15 cellular contexts compared by ENCODE assay signal in genomic region chr14:104998801-104999200, GRCh38. TPM values are rescaled to one million over a fixed set of nuclear protein-coding genes. Genes with fewer than 3 reads are reported as not detected.
A peak's percentile ranks its signal among the peaks of the same experiment; 100 is the strongest.
DNase-seq lines count a peak whose midpoint lies in the region; ATAC-seq and TF ChIP-seq lines count a peak whose summit lies in the region.
"Had no signal": no experiment of that assay in that cellular context is flagged by ENCODE, and none has a peak within 500 bp of the region (broad histone marks: within the 10 kb centered on the region; RNA-seq: fewer than 3 reads in every experiment).

No MANE protein-coding gene starts in this region.

- no peaks in the 10 kb centered on the region for H3K79me2 ChIP-seq in mammary epithelial cell (ENCODE audit: insufficient read depth, low read length)

- H3K4me1 Mint-ChIP-seq in glutamatergic neuron (ENCODE audit: low read depth, unreplicated experiment) (peaks cover 1% of the 10 kb centered on the region), T-cell (no peaks in the 10 kb centered on the region)

- H3K9ac ChIP-seq in mammary epithelial cell (ENCODE audit: insufficient read depth, low read length): no peak overlapping the region
- H3K9ac ChIP-seq: BLaER1 treated with 17β-estradiol and CSF1 and Interleukin-3, amounts not matched to agents 10 nM and 100 nM had no signal

- no peaks in the 10 kb centered on the region for H3K4me1 ChIP-seq in mammary epithelial cell (ENCODE audit: insufficient read depth, low read length)

- 96% methylated on average over 5 of the region's 5 CpGs for WGBS in mammary epithelial cell (ENCODE audit: low coverage, missing lambda C conversion rate)

- CTCF ChIA-PET in mammary epithelial cell (lab: Charles Lee; ENCODE audit: low non-redundant PET) (no interaction called here), T-cell (lab: Charles Lee) (interaction anchor here in 1 of 2 donors (0.5 kb wide), 1 partner anchor 14 kb away, joined by 3 read pairs; no protein-coding TSS in a partner anchor)

- intact Hi-C loops in mammary epithelial cell (cut with micrococcal nuclease): no loop called here

- no TSS peak for BruUV-seq in mammary epithelial cell (replicated peaks; lab: Mats Ljungman, UMichigan)

- H3K9me3 Mint-ChIP-seq in glutamatergic neuron (ENCODE audit: unreplicated experiment) (peaks cover 5% of the 10 kb centered on the region), T-cell (no peaks in the 10 kb centered on the region)
- H3K9me3 Mint-ChIP-seq: IgD-negative memory B cell had no signal

- no peaks in the 10 kb centered on the region for H4K20me1 ChIP-seq in mammary epithelial cell (ENCODE audit: insufficient read depth, low read length)

- H3K27me3 ChIP-seq in mammary epithelial cell (ENCODE audit: insufficient read depth, low read length): no peaks in the 10 kb centered on the region
- H3K27me3 ChIP-seq: BLaER1 treated with 17β-estradiol and CSF1 and Interleukin-3, amounts not matched to agents 10 nM and 100 nM had no signal

- TF ChIP-seq CTCF in glutamatergic neuron (IDR thresholded peaks at IDR 0.05; ENCODE audit: partially characterized antibody, unreplicated experiment): no peak
- no peak for TF ChIP-seq CTCF in mammary epithelial cell (conservative IDR thresholded peaks at IDR 0.05 in 1 of 2, IDR thresholded peaks at IDR 0.05 in 1 of 2; ENCODE audit: extremely low read depth in 1 of 2, insufficient read depth in 1 of 2, low read depth in 1 of 2, low read length in 2 of 2)

- no peak overlapping the region for H3K27ac ChIP-seq in mammary epithelial cell (ENCODE audit: insufficient read depth, low read depth, low read length)
- H3K27ac ChIP-seq: BLaER1 treated with 17β-estradiol and CSF1 and Interleukin-3, amounts not matched to agents 10 nM and 100 nM had no signal

- peaks cover 4% of the 10 kb centered on the region for H3K36me3 Mint-ChIP-seq in glutamatergic neuron (ENCODE audit: unreplicated experiment)
- H3K36me3 Mint-ChIP-seq in T-cell: no peaks in the 10 kb centered on the region

- in situ Hi-C loops in mammary epithelial cell (cut with MboI; ENCODE audit: low sequenced_read_pairs in 2 of 2): no loop called here

- DNase-seq in NCI-H2029 (lab: John Stamatoyannopoulos, UW) (peak; percentile 21), NCI-H2029 treated with DMSO at 0.1 percent for 48 hours (lab: John Stamatoyannopoulos, UW) (no peak), NCI-H1105 treated with DMSO at 0.1 percent for 48 hours (lab: John Stamatoyannopoulos, UW) (peak; percentile 95), NCI-H345 treated with DMSO at 0.1 percent for 48 hours (lab: John Stamatoyannopoulos, UW; ENCODE audit: unreplicated experiment) (peak; percentile 82), glutamatergic neuron (no peak), mammary epithelial cell (no peak), T-cell (no peak)
- DNase-seq: 8988T, DMS153, HCEC 1CT, NCI-H187, T-helper 1 cell had no signal

- ATAC-seq in GM18502 (IDR thresholded peaks at IDR 0.05; ENCODE audit: poor library complexity, unreplicated experiment) (no peak), T-cell (replicated peaks in 1 of 4) (no peak)

- no peak overlapping the region for H2AFZ ChIP-seq in mammary epithelial cell (ENCODE audit: low read depth, low read length)

- no peak overlapping the region for H3K4me3 ChIP-seq in mammary epithelial cell (replicated peaks in 1 of 3; ENCODE audit: insufficient read depth in 1 of 3, low read depth in 2 of 3, low read length in 3 of 3)
- H3K4me3 ChIP-seq: BLaER1 treated with 17β-estradiol and CSF1 and Interleukin-3, amounts not matched to agents 10 nM and 100 nM had no signal

- H3K36me3 ChIP-seq in mammary epithelial cell (ENCODE audit: insufficient read depth, low read length): no peaks in the 10 kb centered on the region

- H3K4me3 Mint-ChIP-seq in glutamatergic neuron (ENCODE audit: unreplicated experiment): no peak overlapping the region
- no peak overlapping the region for H3K4me3 Mint-ChIP-seq in T-cell
- H3K4me3 Mint-ChIP-seq: IgD-negative memory B cell had no signal

- no peak overlapping the region for H3K4me2 ChIP-seq in mammary epithelial cell (ENCODE audit: insufficient read depth, low read depth, low read length)
- H3K4me2 ChIP-seq: BLaER1 treated with 17β-estradiol and CSF1 and Interleukin-3, amounts not matched to agents 10 nM and 100 nM had no signal

- H3K27ac Mint-ChIP-seq in glutamatergic neuron (ENCODE audit: unreplicated experiment) (peak overlapping the region; percentile 29), T-cell (no peak overlapping the region)
- H3K27ac Mint-ChIP-seq: IgD-negative memory B cell had no signal

- peaks cover 7% of the 10 kb centered on the region for H3K27me3 Mint-ChIP-seq in glutamatergic neuron (ENCODE audit: unreplicated experiment)
- H3K27me3 Mint-ChIP-seq in T-cell: no peaks in the 10 kb centered on the region
- H3K27me3 Mint-ChIP-seq: IgD-negative memory B cell had no signal

- POLR2A ChIA-PET in T-cell (lab: Charles Lee): interaction anchor here in 1 of 2 donors (0.9 kb wide), 1 partner anchor 12 kb away, joined by 3 read pairs; no protein-coding TSS in a partner anchor

- no peaks in the 10 kb centered on the region for H3K9me3 ChIP-seq in mammary epithelial cell (replicated peaks; ENCODE audit: insufficient read depth, low read length)

- dilution Hi-C loops in mammary epithelial cell (cut with HindIII; ENCODE audit: low sequenced_read_pairs): no loop called here

RNA-seq across cellular contexts. Expression of gene CLBA1, which starts 13.2 kb away (rescaled TPM):
- 5.9 TPM for total RNA-seq in glutamatergic neuron (ENCODE audit: unreplicated experiment)
- 10 to 100 TPM; 11.0 to 14.7 TPM for total RNA-seq in mammary epithelial cell
- 7.4 TPM for polyA plus RNA-seq in mammary epithelial cell
- polyA minus RNA-seq in mammary epithelial cell: 3.0 TPM
- 1 to 10 TPM; 1.2 to 3.4 (median 2.7) TPM for total RNA-seq in T-cell

RNA-seq across cellular contexts. Expression of gene AHNAK2, which starts 20.6 kb away (rescaled TPM):
- total RNA-seq in glutamatergic neuron (ENCODE audit: unreplicated experiment) (44.8 TPM), mammary epithelial cell (100 to 1,000 TPM; 110 to 302 TPM), T-cell (under 1 TPM in 3 of 5 donors, not detected in 2; 0.20 to 0.38 (median 0.22) TPM)
- 43.1 TPM for polyA plus RNA-seq in mammary epithelial cell
- polyA minus RNA-seq in mammary epithelial cell: 327 TPM

RNA-seq across cellular contexts. Expression of gene CDCA4, which starts 22.1 kb away (rescaled TPM):
- total RNA-seq in glutamatergic neuron (ENCODE audit: unreplicated experiment) (23.2 TPM), mammary epithelial cell (10 to 100 TPM; 38.2 to 61.7 TPM), T-cell (10 to 100 TPM; 13.0 to 20.1 (median 15.8) TPM)
- polyA plus RNA-seq in mammary epithelial cell: 53.4 TPM
- polyA minus RNA-seq in mammary epithelial cell: 38.9 TPM

Comparison
In these comparisons a context has a peak if more than half of its experiments do, and no peak if none do; other contexts are left out.
1. DNase-seq: peak in NCI-H2029 (single experiment), NCI-H1105 treated with DMSO at 0.1 percent for 48 hours (single experiment) and NCI-H345 treated with DMSO at 0.1 percent for 48 hours (single experiment); none in NCI-H2029 treated with DMSO at 0.1 percent for 48 hours (single experiment), glutamatergic neuron (single experiment), mammary epithelial cell (single experiment) and T-cell (0 of 34).
2. RNA of gene AHNAK2, which starts 20.6 kb away (total RNA-seq): 110 to 302 TPM in mammary epithelial cell and 44.8 TPM in glutamatergic neuron (single experiment); 0.20 to 0.38 TPM in T-cell; every median in the first group is over 10 times any median in the second.